ENCODE assay signal across 11 cellular contexts in the genomic region with DNA sequence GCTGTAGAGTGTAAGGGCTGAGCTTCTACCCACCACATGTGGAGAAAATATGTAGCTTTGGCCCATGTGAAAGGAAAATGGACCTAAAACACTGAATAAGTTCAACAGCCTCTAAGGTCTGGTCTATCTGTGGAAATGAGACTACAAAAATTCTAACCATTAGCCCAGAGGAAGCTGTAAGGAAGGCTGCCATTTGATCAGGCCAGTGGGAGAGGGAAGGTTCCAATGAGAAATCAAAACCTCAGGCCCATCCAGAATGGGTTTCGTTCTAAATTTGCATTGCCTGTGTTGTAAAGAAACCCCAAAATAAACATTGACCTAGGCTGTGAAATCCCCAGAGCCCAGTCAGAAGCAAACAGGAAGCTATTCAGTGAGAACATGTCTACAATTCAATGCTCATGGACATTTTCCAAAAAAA.
DNase-seq lines count a peak whose midpoint lies in the region; ATAC-seq and TF ChIP-seq lines count a peak whose summit lies in the region.
"Had no signal": no experiment of that assay in that cellular context is flagged by ENCODE, and none has a peak within 500 bp of the region (broad histone marks: within the 10 kb centered on the region; RNA-seq: fewer than 3 reads in every experiment).

No MANE protein-coding gene starts in this region.

- H3K27ac ChIP-seq in uterus (peak overlapping the region; percentile 15 to 38), transverse colon (no peak overlapping the region)
- H3K27ac ChIP-seq: 22Rv1 had no signal

- no peak for TF ChIP-seq EP300 in transverse colon (IDR thresholded peaks at IDR 0.05; ENCODE audit: low read depth)

- no peaks in the 10 kb centered on the region for H3K9me3 ChIP-seq in uterus
- H3K9me3 ChIP-seq in transverse colon = no peaks in the 10 kb centered on the region

- no peak for TF ChIP-seq POLR2A in uterus (IDR thresholded peaks at IDR 0.05)
- no peak for TF ChIP-seq POLR2A in transverse colon (IDR thresholded peaks at IDR 0.05)

- intact Hi-C loops in uterus (cut with DNase I; ENCODE audit: low total_unique reads) (no loop called here), transverse colon (cut with DNase I; ENCODE audit: low total_unique reads) (no loop called here)
- intact Hi-C loops in activated CD4-positive, alpha-beta T cell treated with anti-CD3 and anti-CD28 coated beads, Interleukin-2, amount 10 ng/mL, durations not matched to agents 24 days and 14 days (cut with micrococcal nuclease) = no loop called here

- no peak overlapping the region for H3K4me3 Mint-ChIP-seq in activated CD4-positive, alpha-beta T cell treated with anti-CD3 and anti-CD28 coated beads, Interleukin-2, amount 10 ng/mL, durations not matched to agents 24 days and 14 days

- peak; percentile 11 for DNase-seq in NCI-H2107 treated with DMSO at 0.1 percent for 48 hours (lab: John Stamatoyannopoulos, UW; ENCODE audit: unreplicated experiment)
- no peak for DNase-seq in NCI-H2107 (lab: John Stamatoyannopoulos, UW)
- DNase-seq in epidermal melanocyte (ENCODE audit: insufficient read length, low spot score) = peak; percentile 21
- DNase-seq in uterus = no peak
- DNase-seq in activated CD4-positive, alpha-beta T cell treated with anti-CD3 and anti-CD28 coated beads, Interleukin-2, amount 10 ng/mL, durations not matched to agents 24 days and 14 days = no peak
- DNase-seq in transverse colon = no peak
- DNase-seq: NCI-H1417, posterior cingulate gyrus had no signal

- no peaks in the 10 kb centered on the region for H3K36me3 ChIP-seq in uterus
- H3K36me3 ChIP-seq in transverse colon = no peaks in the 10 kb centered on the region

- in situ Hi-C loops in transverse colon (cut with MboI; ENCODE audit: low pct_ligation_motif_present in 1 of 4, low pct_unique_long_range_greater_than_20kb in 1 of 4, low sequenced_read_pairs in 3 of 4) = no loop called here

- H3K27me3 ChIP-seq in uterus (no peaks in the 10 kb centered on the region), transverse colon (no peaks in the 10 kb centered on the region)

- no peak for TF ChIP-seq CTCF in uterus (IDR thresholded peaks at IDR 0.05)
- TF ChIP-seq CTCF in transverse colon (IDR thresholded peaks at IDR 0.05) = no peak

- H3K4me3 ChIP-seq in uterus = no peak overlapping the region
- no peak overlapping the region for H3K4me3 ChIP-seq in transverse colon

- no peaks in the 10 kb centered on the region for H3K4me1 Mint-ChIP-seq in activated CD4-positive, alpha-beta T cell treated with anti-CD3 and anti-CD28 coated beads, Interleukin-2, amount 10 ng/mL, durations not matched to agents 24 days and 14 days

- ATAC-seq in HG03342 (IDR thresholded peaks at IDR 0.05; ENCODE audit: unreplicated experiment) (peak; percentile 82), HG03139 (IDR thresholded peaks at IDR 0.05; ENCODE audit: unreplicated experiment) (no peak)

- H3K4me1 ChIP-seq in uterus (no peaks in the 10 kb centered on the region), transverse colon (no peaks in the 10 kb centered on the region)

- WGBS in transverse colon (ENCODE audit: low coverage in 1 of 2), 2 donors = 0 to 48% methylated on average over 1 of the region's 1 CpG

- H3K36me3 Mint-ChIP-seq in activated CD4-positive, alpha-beta T cell treated with anti-CD3 and anti-CD28 coated beads, Interleukin-2, amount 10 ng/mL, durations not matched to agents 24 days and 14 days (ENCODE audit: low read depth) = no peaks in the 10 kb centered on the region

- H3K9me3 Mint-ChIP-seq in activated CD4-positive, alpha-beta T cell treated with anti-CD3 and anti-CD28 coated beads, Interleukin-2, amount 10 ng/mL, durations not matched to agents 24 days and 14 days = peaks cover 2% of the 10 kb centered on the region

- no peak overlapping the region for H3K27ac Mint-ChIP-seq in activated CD4-positive, alpha-beta T cell treated with anti-CD3 and anti-CD28 coated beads, Interleukin-2, amount 10 ng/mL, durations not matched to agents 24 days and 14 days

- H3K27me3 Mint-ChIP-seq in activated CD4-positive, alpha-beta T cell treated with anti-CD3 and anti-CD28 coated beads, Interleukin-2, amount 10 ng/mL, durations not matched to agents 24 days and 14 days = no peaks in the 10 kb centered on the region

Comparison
In these comparisons a context has a peak if more than half of its experiments do, and no peak if none do; other contexts are left out.
1. DNase-seq: peak in NCI-H2107 treated with DMSO at 0.1 percent for 48 hours (single experiment) and epidermal melanocyte (single experiment); none in NCI-H2107 (single experiment), uterus (0 of 2), activated CD4-positive, alpha-beta T cell treated with anti-CD3 and anti-CD28 coated beads, Interleukin-2, amount 10 ng/mL, durations not matched to agents 24 days and 14 days (single experiment) and transverse colon (single experiment).
2. H3K27ac ChIP-seq: peak in uterus (2 of 2); none in transverse colon (0 of 4).